In genomic region chr16:58661199-58661830, GRCh38 we compare ENCODE assay signal across 2 cellular contexts.
TF ChIP-seq lines count a peak whose summit lies in the region.

No MANE protein-coding gene starts in this region.

TF ChIP-seq in HEK293, 187 proteins besides CTCF, POLR2A, EP300 and RAD21 (continued from another document):
- TF ChIP-seq ZNF785 (tag by site-specific recombination; IDR thresholded peaks at IDR 0.05) (no peak), ZNF639 (tag by site-specific recombination; IDR thresholded peaks at IDR 0.05) (no peak), ZNF530 (tag by site-specific recombination; IDR thresholded peaks at IDR 0.05; ENCODE audit: low read depth) (no peak), ZNF398 (tag by site-specific recombination; IDR thresholded peaks at IDR 0.05) (no peak), GLI2 (tag by site-specific recombination; IDR thresholded peaks at IDR 0.05; ENCODE audit: borderline replicate concordance, low read depth) (no peak), ZSCAN30 (tag by site-specific recombination; IDR thresholded peaks at IDR 0.05) (peak; percentile 66; the same call in 1 of the 2 replicates), ZNF654 (tag by site-specific recombination; IDR thresholded peaks at IDR 0.05; ENCODE audit: low read depth) (peak; percentile 94), ZNF629 (tag by site-specific recombination; IDR thresholded peaks at IDR 0.05) (no peak), ZNF2 (tag by site-specific recombination; IDR thresholded peaks at IDR 0.05) (no peak), ZBTB20 (tag by site-specific recombination; IDR thresholded peaks at IDR 0.05) (0 out of 2 replicates have a peak, but pooled peaks have one; percentile 9), ZNF660 (tag by site-specific recombination; IDR thresholded peaks at IDR 0.05) (peak; percentile 62; the same call in 1 of the 2 replicates)

TF ChIP-seq in SK-N-SH, 30 proteins besides CTCF, POLR2A, EP300 and RAD21 (continued from another document):
- TF ChIP-seq SMC3 (IDR thresholded peaks at IDR 0.05; ENCODE audit: low read depth, low read length) (peak; percentile 74), MEF2A (IDR thresholded peaks at IDR 0.05; ENCODE audit: borderline replicate concordance, low read depth) (no peak), FOSL2 (IDR thresholded peaks at IDR 0.05; ENCODE audit: borderline replicate concordance, low read depth) (peak; percentile 46; the same call in 1 of the 2 replicates), TCF12 (IDR thresholded peaks at IDR 0.05) (no peak), MXI1 (IDR thresholded peaks at IDR 0.05; ENCODE audit: low read depth, low read length) (peak; percentile 57; the same call in 1 of the 2 replicates), ELF1 (IDR thresholded peaks at IDR 0.05) (no peak), IRF3 (IDR thresholded peaks at IDR 0.05; ENCODE audit: low read depth, low read length) (no peak), GATA2 (CRISPR knock-in tag; IDR thresholded peaks at IDR 0.05) (no peak), NRF1 (IDR thresholded peaks at IDR 0.05; ENCODE audit: low read depth, low read length) (no peak), TAF1 (IDR thresholded peaks at IDR 0.05; ENCODE audit: borderline replicate concordance, low read depth, low read length) (no peak), USF2 (IDR thresholded peaks at IDR 0.05; ENCODE audit: borderline replicate concordance, low read depth, low read length) (no peak), YY1 (IDR thresholded peaks at IDR 0.05; ENCODE audit: low read depth) (no peak), MAX (IDR thresholded peaks at IDR 0.05; ENCODE audit: low read depth) (no peak), RCOR1 (IDR thresholded peaks at IDR 0.05; ENCODE audit: low read length) (no peak), JUND (IDR thresholded peaks at IDR 0.05) (no peak), PBX3 (IDR thresholded peaks at IDR 0.05) (peak; percentile 70), RXRA (IDR thresholded peaks at IDR 0.05; ENCODE audit: borderline replicate concordance, low read depth) (no peak), NFIC (IDR thresholded peaks at IDR 0.05; ENCODE audit: borderline replicate concordance) (no peak), ZBTB33 (IDR thresholded peaks at IDR 0.05; ENCODE audit: borderline replicate concordance, low read depth) (no peak)
